1 cellular context compared by ENCODE assay signal in the genomic region with DNA sequence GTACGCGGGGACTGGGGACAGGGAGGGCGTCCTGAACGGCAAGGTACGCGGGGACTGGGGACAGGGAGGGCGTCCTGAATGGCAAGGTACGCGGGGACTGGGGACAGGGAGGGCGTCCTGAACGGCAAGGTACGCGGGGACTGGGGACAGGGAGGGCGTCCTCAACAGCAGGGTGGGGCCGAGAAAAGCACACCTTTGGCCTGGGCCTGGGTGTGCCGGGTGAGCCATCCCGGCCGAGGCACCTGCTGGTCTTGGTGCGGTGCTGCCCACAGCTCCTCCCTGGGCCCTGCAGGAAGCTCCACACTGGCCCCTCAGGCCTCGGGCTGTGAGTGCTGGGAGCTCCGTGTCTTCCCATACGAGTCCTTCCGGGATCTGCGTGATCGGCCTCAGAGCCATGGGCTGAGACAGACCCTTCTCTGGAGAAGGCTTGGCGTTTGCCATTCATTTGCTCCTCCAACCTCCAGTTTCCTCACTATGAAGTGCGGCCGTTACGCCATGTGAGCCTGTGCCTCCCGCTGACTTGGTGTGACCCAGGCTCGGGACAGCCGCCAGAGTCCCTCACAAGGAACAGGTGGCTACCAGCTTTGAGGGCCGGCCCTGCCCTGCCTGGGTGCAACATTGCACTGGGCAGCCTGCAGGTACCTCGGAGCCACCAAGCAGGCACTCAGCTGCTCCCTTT.
TF ChIP-seq lines count a peak whose summit lies in the region.

No MANE protein-coding gene starts in this region.

TF ChIP-seq in HEK293T, 16 proteins besides CTCF, POLR2A, EP300 and RAD21 (continued from another document):
- TF ChIP-seq BHLHE40 (IDR thresholded peaks at IDR 0.05; ENCODE audit: borderline replicate concordance) (no peak), ELF4 (IDR thresholded peaks at IDR 0.05) (no peak), LEF1 (IDR thresholded peaks at IDR 0.05; ENCODE audit: borderline replicate concordance) (no peak), SP1 (IDR thresholded peaks at IDR 0.05) (no peak)
